9 cellular contexts compared by ENCODE assay signal in the genomic region with DNA sequence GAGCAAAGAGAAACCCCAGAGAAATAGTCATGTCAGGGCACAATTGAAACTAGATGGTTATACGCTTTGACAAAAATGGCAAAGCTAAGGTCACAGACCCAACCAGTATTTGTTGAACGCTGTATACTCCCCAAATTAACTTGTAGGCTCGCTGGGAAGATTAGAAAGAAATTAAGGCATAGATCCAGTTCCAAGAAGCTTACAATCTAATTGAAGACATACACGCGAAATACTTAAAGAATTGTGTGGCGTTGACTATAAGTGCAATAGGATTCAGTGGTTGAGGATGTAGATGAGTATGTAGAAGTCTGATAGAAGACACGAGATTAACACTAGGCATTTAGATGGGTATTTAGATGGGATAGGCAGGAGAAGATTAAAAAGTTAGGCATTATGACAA. TPM values are rescaled to one million over a fixed set of nuclear protein-coding genes. Genes with fewer than 3 reads are reported as not detected.
DNase-seq lines count a peak whose midpoint lies in the region; ATAC-seq and TF ChIP-seq lines count a peak whose summit lies in the region.
"Had no signal": no experiment of that assay in that cellular context is flagged by ENCODE, and none has a peak within 500 bp of the region (broad histone marks: within the 10 kb centered on the region; RNA-seq: fewer than 3 reads in every experiment).

No MANE protein-coding gene starts in this region.

- peak overlapping the region; percentile 94 for H3K4me2 ChIP-seq in Karpas-422 (ENCODE audit: low read depth, low read length, poor library complexity, severe bottlenecking)
- H3K4me2 ChIP-seq in neural cell (ENCODE audit: low read length) = peak overlapping the region; percentile 57

- TF ChIP-seq CTCF in BE2C (IDR thresholded peaks at IDR 0.05; ENCODE audit: low read depth, low read length) (no peak), neural cell (IDR thresholded peaks at IDR 0.05; ENCODE audit: poor library complexity, severe bottlenecking) (no peak)

- peak overlapping the region; percentile 87 for H2AFZ ChIP-seq in Karpas-422 (ENCODE audit: low read length)
- H2AFZ ChIP-seq in neural cell (ENCODE audit: low read depth, low read length) = peak overlapping the region; percentile 48

- H4K20me1 ChIP-seq in Karpas-422 (ENCODE audit: insufficient read depth, low read depth, low read length) (no peaks in the 10 kb centered on the region), neural cell (ENCODE audit: insufficient read depth) (no peaks in the 10 kb centered on the region)

- no peak overlapping the region for H3K27ac ChIP-seq in Karpas-422 (ENCODE audit: low read length)
- peak overlapping the region; percentile 46 for H3K27ac ChIP-seq in ectodermal cell (ENCODE audit: insufficient read depth, low read depth, low read length, poor library complexity, severe bottlenecking)
- peak overlapping the region; percentile 91 for H3K27ac ChIP-seq in neural cell (ENCODE audit: low read length)

- peak overlapping the region; percentile 72 for H3K9ac ChIP-seq in Karpas-422 (ENCODE audit: low read length)
- peak overlapping the region; percentile 79 for H3K9ac ChIP-seq in neural cell (ENCODE audit: low read length)

- no peaks in the 10 kb centered on the region for H3K36me3 ChIP-seq in BE2C
- H3K36me3 ChIP-seq in Karpas-422 (ENCODE audit: insufficient read depth, low read length) = peaks cover 20% of the 10 kb centered on the region
- H3K36me3 ChIP-seq in ectodermal cell (ENCODE audit: control insufficient read depth, insufficient read depth, low read length) = peaks cover 4% of the 10 kb centered on the region
- H3K36me3 ChIP-seq in neural cell (ENCODE audit: insufficient read depth, low read length) = peaks cover 3% of the 10 kb centered on the region

- H3K4me3 ChIP-seq in BE2C (ENCODE audit: low read depth, low read length) (peak overlapping the region; percentile 97), Karpas-422 (ENCODE audit: low read length) (peak overlapping the region; percentile 76), ectodermal cell (ENCODE audit: insufficient read depth, low read depth, low read length) (peak overlapping the region; percentile 94), neural cell (ENCODE audit: low read length) (peak overlapping the region; percentile 77)

- no peaks in the 10 kb centered on the region for H3F3A ChIP-seq in neural cell (ENCODE audit: insufficient read depth, low read length, poor library complexity, severe bottlenecking)

- ATAC-seq in GM21529 (IDR thresholded peaks at IDR 0.05; ENCODE audit: unreplicated experiment) = no peak

- no peaks in the 10 kb centered on the region for H3K9me3 ChIP-seq in BE2C
- no peaks in the 10 kb centered on the region for H3K9me3 ChIP-seq in Karpas-422 (ENCODE audit: low read length)
- no peaks in the 10 kb centered on the region for H3K9me3 ChIP-seq in ectodermal cell (ENCODE audit: control insufficient read depth, low read length)
- no peaks in the 10 kb centered on the region for H3K9me3 ChIP-seq in neural cell (ENCODE audit: low read length)

- TF ChIP-seq RAD21 in neural cell (conservative IDR thresholded peaks at IDR 0.05) = no peak

- no peaks in the 10 kb centered on the region for H3K27me3 ChIP-seq in BE2C
- no peaks in the 10 kb centered on the region for H3K27me3 ChIP-seq in Karpas-422 (ENCODE audit: low read length)
- H3K27me3 ChIP-seq in ectodermal cell (ENCODE audit: control insufficient read depth, insufficient read depth, low read length, poor library complexity, severe bottlenecking) = no peaks in the 10 kb centered on the region
- H3K27me3 ChIP-seq in neural cell (ENCODE audit: insufficient read depth, low read depth, low read length) = no peaks in the 10 kb centered on the region

- no peak for DNase-seq in BE2C
- DNase-seq in Karpas-422 = no peak
- DNase-seq in OCI-M2 (lab: John Stamatoyannopoulos, UW; ENCODE audit: unreplicated experiment) = no peak
- no peak for DNase-seq in inferior parietal cortex (ENCODE audit: extremely low spot score)
- DNase-seq in globus pallidus (ENCODE audit: low spot score) = no peak

- H3K4me1 ChIP-seq in BE2C (no peaks in the 10 kb centered on the region), Karpas-422 (ENCODE audit: low read length) (peaks cover 18% of the 10 kb centered on the region), ectodermal cell (ENCODE audit: control insufficient read depth, insufficient read depth, low read length) (no peaks in the 10 kb centered on the region)

- peaks cover 19% of the 10 kb centered on the region for H3K79me2 ChIP-seq in Karpas-422 (ENCODE audit: low read length)
- H3K79me2 ChIP-seq in neural cell (replicated peaks; ENCODE audit: insufficient read depth, low read length) = peaks cover 34% of the 10 kb centered on the region

- no peak for TF ChIP-seq EP300 in neural cell (conservative IDR thresholded peaks at IDR 0.05; ENCODE audit: poor library complexity, severe bottlenecking)

- WGBS in ectodermal cell, 2 experiments = 44 to 48% methylated on average over 7 of the region's 7 CpGs

- H3K9me2 ChIP-seq in Karpas-422 (replicated peaks; ENCODE audit: insufficient read depth, low read length) (no peaks in the 10 kb centered on the region), neural cell (ENCODE audit: insufficient read depth, low read length) (no peaks in the 10 kb centered on the region)

TF ChIP-seq in neural cell, 6 proteins besides CTCF, POLR2A, EP300 and RAD21:
- TF ChIP-seq MXI1 (conservative IDR thresholded peaks at IDR 0.05; ENCODE audit: poor library complexity, severe bottlenecking) (no peak), TAF1 (IDR thresholded peaks at IDR 0.05; ENCODE audit: low read depth) (no peak), EZH2 (IDR thresholded peaks at IDR 0.05; ENCODE audit: borderline replicate concordance, insufficient read depth, low read length, poor library complexity, severe bottlenecking) (no peak), SMC3 (conservative IDR thresholded peaks at IDR 0.05; ENCODE audit: poor library complexity) (no peak), POLR2AphosphoS5 (IDR thresholded peaks at IDR 0.05) (no peak), REST (IDR thresholded peaks at IDR 0.05; ENCODE audit: borderline replicate concordance) (no peak)
TF ChIP-seq in neural cell: peak in this region for 0.

RNA-seq across cellular contexts. Expression of gene FAM229B, which starts 0.5 kb away (rescaled TPM):
- 19.2 TPM for polyA plus RNA-seq in BE2C (2012; ENCODE audit: insufficient read depth, insufficient read length, low read depth)
- 8.2 and 9.2 TPM in 2 replicates for total RNA-seq in Karpas-422 (2014; rRNA removed; shearing (Covaris generic); ENCODE audit: low replicate concordance)
- 27.8 TPM for polyA plus RNA-seq in ectodermal cell (2013, experiment 1 of 4)
- 28.0 TPM for polyA plus RNA-seq in ectodermal cell (2013, experiment 2 of 4)
- 28.9 TPM for polyA plus RNA-seq in ectodermal cell (2013, experiment 3 of 4)
- 33.2 TPM for polyA plus RNA-seq in ectodermal cell (2013, experiment 4 of 4)
- 140 and 142 TPM in 2 replicates for polyA plus RNA-seq in neural cell
- 55.3 and 63.0 TPM in 2 replicates for polyA minus RNA-seq in neural cell

RNA-seq across cellular contexts. Expression of gene TUBE1, which starts 0.6 kb away (rescaled TPM):
- 33.6 TPM for polyA plus RNA-seq in BE2C (2012; ENCODE audit: insufficient read depth, insufficient read length, low read depth)
- 81.6 and 110 TPM in 2 replicates for total RNA-seq in Karpas-422 (2014; rRNA removed; shearing (Covaris generic); ENCODE audit: low replicate concordance)
- polyA plus RNA-seq in ectodermal cell (2013, experiment 1 of 4) = 27.0 TPM
- polyA plus RNA-seq in ectodermal cell (2013, experiment 2 of 4) = 24.4 TPM
- polyA plus RNA-seq in ectodermal cell (2013, experiment 3 of 4) = 24.0 TPM
- 25.8 TPM for polyA plus RNA-seq in ectodermal cell (2013, experiment 4 of 4)
- 180 and 204 TPM in 2 replicates for polyA plus RNA-seq in neural cell
- polyA minus RNA-seq in neural cell = 80.3 and 99.2 TPM in 2 replicates

RNA-seq across cellular contexts. Expression of gene CCN6, which starts 34.0 kb away (rescaled TPM):
- 0.46 TPM for polyA plus RNA-seq in BE2C (2012; ENCODE audit: insufficient read depth, insufficient read length, low read depth)
- 0.25 TPM in 1 of 2 replicates, not detected in the other for total RNA-seq in Karpas-422 (2014; rRNA removed; shearing (Covaris generic); ENCODE audit: low replicate concordance)
- not detected for polyA plus RNA-seq in ectodermal cell (2013, experiment 1 of 4)
- not detected for polyA plus RNA-seq in ectodermal cell (2013, experiment 2 of 4)
- not detected for polyA plus RNA-seq in ectodermal cell (2013, experiment 3 of 4)
- polyA plus RNA-seq in ectodermal cell (2013, experiment 4 of 4) = not detected
- polyA plus RNA-seq in neural cell = not detected in 2 replicates
- not detected in 2 replicates for polyA minus RNA-seq in neural cell
- total RNA-seq: activated naive CD8-positive, alpha-beta T cell treated with anti-CD3 and anti-CD28 coated beads, Interleukin-2, amount 10 ng/mL, durations not matched to agents 7 days and 5 days had no signal
